In the genomic region with DNA sequence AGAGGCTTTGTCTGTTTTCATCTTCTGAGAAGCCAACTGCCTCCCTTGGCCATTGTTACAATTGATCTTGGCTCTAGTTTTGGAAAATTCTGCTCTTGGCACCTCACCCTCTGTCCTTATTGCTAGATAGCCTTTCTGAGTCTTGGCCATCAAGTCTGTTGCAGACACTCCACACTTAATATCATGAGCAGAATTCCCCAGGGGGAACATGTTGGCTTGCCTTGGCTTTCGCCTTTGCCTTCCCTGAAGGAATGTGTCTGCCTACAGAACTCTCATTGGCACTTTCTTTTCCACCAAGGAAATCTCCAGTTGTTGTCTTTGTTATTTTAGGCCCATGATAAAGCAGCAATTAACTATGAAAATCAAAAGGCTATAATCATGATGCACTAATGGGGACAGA, we compare ENCODE assay signal across 17 cellular contexts. TPM values are rescaled to one million over a fixed set of nuclear protein-coding genes. Genes with fewer than 3 reads are reported as not detected.
A peak's percentile ranks its signal among the peaks of the same experiment; 100 is the strongest.
DNase-seq lines count a peak whose midpoint lies in the region; ATAC-seq and TF ChIP-seq lines count a peak whose summit lies in the region.
"Had no signal": no experiment of that assay in that cellular context is flagged by ENCODE, and none has a peak within 500 bp of the region (broad histone marks: within the 10 kb centered on the region; RNA-seq: fewer than 3 reads in every experiment).

No MANE protein-coding gene starts in this region.

- no peaks in the 10 kb centered on the region for H3K4me1 Mint-ChIP-seq in central memory CD8-positive, alpha-beta T cell

- no peak overlapping the region for H3K4me3 Mint-ChIP-seq in central memory CD8-positive, alpha-beta T cell
- H3K4me3 Mint-ChIP-seq: T-helper 2 cell treated with Interferon-gamma antibody and Interleukin-4, amounts not matched to agents 5 μg/mL and 100 μg/mL, for 36 hours had no signal

- CTCF ChIA-PET in HEK293 (lab: Yijun Ruan, JAX) = interaction anchor here (0.5 to 1.8 kb wide), 4 partner anchors 18 to 310 kb away, joined by 3 to 7 read pairs (median 3); no protein-coding TSS in a partner anchor

- H3K4me1 ChIP-seq in ACC112 (ENCODE audit: control insufficient read depth, insufficient read depth, low read length, unreplicated experiment) (peaks cover 38% of the 10 kb centered on the region), HEK293 (ENCODE audit: control insufficient read depth, insufficient read depth, low read length) (no peaks in the 10 kb centered on the region), mesodermal cell (ENCODE audit: control insufficient read depth, insufficient read depth, low read length, poor library complexity, severe bottlenecking) (peaks cover 8% of the 10 kb centered on the region)

- no peaks in the 10 kb centered on the region for H3K27me3 ChIP-seq in ACC112 (ENCODE audit: insufficient read depth, low read length)

- H3K4me3 ChIP-seq in ACC112 (ENCODE audit: low read depth, low read length) (no peak overlapping the region), HEK293 (ENCODE audit: low read depth, low read length) (no peak overlapping the region), mesodermal cell (ENCODE audit: extremely low read depth, insufficient read depth, low read length, poor library complexity, severe bottlenecking) (no peak overlapping the region)
- H3K4me3 ChIP-seq: GM12878 had no signal

- no peaks in the 10 kb centered on the region for H3K79me2 ChIP-seq in ACC112 (ENCODE audit: control insufficient read depth, insufficient read depth, low read length, unreplicated experiment)

- POLR2A ChIA-PET in HEK293 (lab: Yijun Ruan, JAX) = no interaction called here

- H3K9me3 ChIP-seq in HEK293 (ENCODE audit: control insufficient read depth, insufficient read depth, low read depth, low read length) = no peaks in the 10 kb centered on the region
- no peaks in the 10 kb centered on the region for H3K9me3 ChIP-seq in mesodermal cell (ENCODE audit: control insufficient read depth, low read length)

- H2AFZ ChIP-seq in ACC112 (ENCODE audit: low read length, unreplicated experiment) = no peak overlapping the region

- no peak for TF ChIP-seq CTCF in HEK293 (tag by site-specific recombination; IDR thresholded peaks at IDR 0.05)

- no peak for ATAC-seq in central memory CD8-positive, alpha-beta T cell (replicated peaks; ENCODE audit: extremely low read depth, poor library complexity, severe bottlenecking)
- ATAC-seq: GM12878 had no signal

- H3K27ac ChIP-seq in ACC112 (ENCODE audit: low read depth, low read length) (peak overlapping the region; percentile 27; the same call in 1 of the 2 replicates), HEK293 (ENCODE audit: extremely low read depth, low read depth, low read length) (no peak overlapping the region), mesodermal cell (ENCODE audit: low read depth, low read length, severe bottlenecking) (peak overlapping the region; percentile 29)

- H3K9me3 Mint-ChIP-seq in central memory CD8-positive, alpha-beta T cell = no peaks in the 10 kb centered on the region
- H3K9me3 Mint-ChIP-seq: T-helper 2 cell treated with Interferon-gamma antibody and Interleukin-4, amounts not matched to agents 5 μg/mL and 100 μg/mL, for 36 hours had no signal

- H3K36me3 ChIP-seq in ACC112 (ENCODE audit: insufficient read depth, low read length) (0 out of 2 replicates have a peak, but pooled peaks cover 6% of the 10 kb centered on the region), HEK293 (ENCODE audit: control insufficient read depth in 2 of 2, insufficient read depth in 1 of 2, low read length in 2 of 2) (peaks cover 0 to 35% of the 10 kb centered on the region in 2 experiments; a peak in 2 of 3 replicates), mesodermal cell (ENCODE audit: control insufficient read depth, insufficient read depth, low read length) (peaks cover 52% of the 10 kb centered on the region)

- peaks cover 30% of the 10 kb centered on the region for H3K36me3 Mint-ChIP-seq in central memory CD8-positive, alpha-beta T cell (ENCODE audit: insufficient read depth)

- 100% methylated on average over 1 of the region's 1 CpG; no CpG with 5 or more reads in 1 of the 2 experiments for WGBS in mesodermal cell (ENCODE audit: insufficient coverage in 2 of 2), 2 experiments

- H3K27me3 Mint-ChIP-seq in central memory CD8-positive, alpha-beta T cell = no peaks in the 10 kb centered on the region

- H3K27ac Mint-ChIP-seq in central memory CD8-positive, alpha-beta T cell (ENCODE audit: low read depth) = peak overlapping the region; percentile 44
- H3K27ac Mint-ChIP-seq: T-helper 2 cell treated with Interferon-gamma antibody and Interleukin-4, amounts not matched to agents 5 μg/mL and 100 μg/mL, for 36 hours had no signal

- DNase-seq in central memory CD8-positive, alpha-beta T cell (ENCODE audit: low spot score in 2 of 2) = no peak
- DNase-seq in stimulated activated CD4-positive, alpha-beta T cell treated with anti-CD3 and anti-CD28 coated beads, Interleukin-4, amount 100 ng/mL, for 1 hour = no peak
- no peak for DNase-seq in Ammon's horn (ENCODE audit: low spot score)
- no peak for DNase-seq in ecto neural progenitor cell (ENCODE audit: low spot score)
- no peak for DNase-seq in Kasumi-1 (lab: John Stamatoyannopoulos, UW)
- DNase-seq: GDM1, hippocampal formation, kidney, midbrain, NCI-H1436, NCI-H2227 treated with DMSO at 0.1 percent for 48 hours, SHP77 had no signal

TF ChIP-seq in HEK293, 187 proteins besides CTCF, POLR2A, EP300 and RAD21:
- TF ChIP-seq ZSCAN5A (tag by site-specific recombination; IDR thresholded peaks at IDR 0.05) (no peak), SP7 (tag by site-specific recombination; IDR thresholded peaks at IDR 0.05) (peak; percentile 57; the same call in 1 of the 2 replicates), PRDM1 (tag by site-specific recombination; IDR thresholded peaks at IDR 0.05) (peak; percentile 77)

RNA-seq across cellular contexts. Expression of gene LDLRAP1, which starts 42.7 kb away (rescaled TPM):
- polyA plus RNA-seq in mesodermal cell (2013, experiment 1 of 2) = 6.3 TPM
- 5.4 TPM for polyA plus RNA-seq in mesodermal cell (2013, experiment 2 of 2)
